Comparison of ENCODE assay signal across 15 cellular contexts in the genomic region with DNA sequence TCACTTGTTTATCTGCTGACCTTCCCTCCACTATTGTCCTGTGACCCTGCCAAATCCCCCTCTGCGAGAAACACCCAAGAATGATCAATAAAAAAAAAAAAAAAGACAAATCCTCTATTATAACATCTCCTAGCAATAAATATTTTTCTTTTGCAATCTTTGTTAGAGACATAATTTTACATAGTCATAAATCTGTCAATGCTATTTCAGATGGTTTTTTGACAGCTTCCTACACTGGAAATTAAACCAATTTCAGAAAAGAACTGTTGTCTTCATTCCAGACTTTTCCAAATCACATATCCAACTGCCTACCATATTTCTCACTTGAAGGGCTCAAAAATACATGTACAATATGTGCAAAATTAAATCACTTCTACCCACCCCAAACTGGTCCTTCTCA. TPM values are rescaled to one million over a fixed set of nuclear protein-coding genes. Genes with fewer than 3 reads are reported as not detected.
DNase-seq lines count a peak whose midpoint lies in the region; ATAC-seq and TF ChIP-seq lines count a peak whose summit lies in the region.
"Had no signal": no experiment of that assay in that cellular context is flagged by ENCODE, and none has a peak within 500 bp of the region (broad histone marks: within the 10 kb centered on the region; RNA-seq: fewer than 3 reads in every experiment).

No MANE protein-coding gene starts in this region.

- no peak for DNase-seq in activated naive CD4-positive, alpha-beta T cell (lab: John Stamatoyannopoulos, UW)
- no peak for DNase-seq in activated B cell treated with CpG ODN at 0.5 μM for 24 hours
- DNase-seq in endodermal cell = no peak
- DNase-seq: AML-193, DMS79 treated with DMSO at 0.1 percent for 48 hours, NCI-H1105 treated with DMSO at 0.1 percent for 48 hours, NCI-H187, NCI-H2171, NCI-H510A, NCI-H82 had no signal

- peaks cover 23% of the 10 kb centered on the region for H3K36me3 ChIP-seq in endodermal cell (ENCODE audit: control insufficient read depth, insufficient read depth, low read length)

- peaks cover 25% of the 10 kb centered on the region for H3K9me3 ChIP-seq in endodermal cell (ENCODE audit: control insufficient read depth, low read length)

- no peak for TF ChIP-seq CTCF in activated B cell treated with CpG ODN at 0.5 μM for 24 hours (IDR thresholded peaks at IDR 0.05)
- TF ChIP-seq CTCF in endodermal cell (conservative IDR thresholded peaks at IDR 0.05) = no peak

- H3K9ac ChIP-seq in endodermal cell (ENCODE audit: extremely low read depth, low read length, poor library complexity, severe bottlenecking) = no peak overlapping the region

- CTCF ChIA-PET in activated B cell treated with CpG ODN at 0.5 μM for 24 hours (lab: Charles Lee) = no interaction called here

- intact Hi-C loops in activated B cell treated with CpG ODN at 0.5 μM for 24 hours (cut with micrococcal nuclease) = no loop called here

- H3K4me3 Mint-ChIP-seq in activated naive CD4-positive, alpha-beta T cell treated with anti-CD3 and anti-CD28 coated beads, Interleukin-2, amount 50 U/mL, for 24 hours = peak overlapping the region; percentile 34
- no peak overlapping the region for H3K4me3 Mint-ChIP-seq in activated B cell treated with CpG ODN at 0.5 μM for 24 hours
- no peak overlapping the region for H3K4me3 Mint-ChIP-seq in endodermal cell

- peak overlapping the region; percentile 19 for H3K4me3 ChIP-seq in endodermal cell (ENCODE audit: low read length)

- peaks cover 22% of the 10 kb centered on the region for H3K36me3 Mint-ChIP-seq in activated naive CD4-positive, alpha-beta T cell treated with anti-CD3 and anti-CD28 coated beads, Interleukin-2, amount 50 U/mL, for 24 hours
- H3K36me3 Mint-ChIP-seq in activated B cell treated with CpG ODN at 0.5 μM for 24 hours (ENCODE audit: low read depth) = peaks cover 23% of the 10 kb centered on the region
- H3K36me3 Mint-ChIP-seq in endodermal cell (ENCODE audit: low read depth) = peaks cover 40% of the 10 kb centered on the region

- H3K27ac Mint-ChIP-seq in activated naive CD4-positive, alpha-beta T cell treated with anti-CD3 and anti-CD28 coated beads, Interleukin-2, amount 50 U/mL, for 24 hours = peak overlapping the region; percentile 15
- H3K27ac Mint-ChIP-seq in activated B cell treated with CpG ODN at 0.5 μM for 24 hours (peak overlapping the region; percentile 16), endodermal cell (no peak overlapping the region)

- H3K27ac ChIP-seq in endodermal cell (ENCODE audit: low read depth, low read length) = no peak overlapping the region

- WGBS in endodermal cell (ENCODE audit: insufficient coverage in 1 of 2, insufficient read length in 1 of 2), 2 experiments = no CpG with 5 or more reads among the region's 1 CpG

- H3K27me3 Mint-ChIP-seq in activated naive CD4-positive, alpha-beta T cell treated with anti-CD3 and anti-CD28 coated beads, Interleukin-2, amount 50 U/mL, for 24 hours = no peaks in the 10 kb centered on the region
- H3K27me3 Mint-ChIP-seq in activated B cell treated with CpG ODN at 0.5 μM for 24 hours (no peaks in the 10 kb centered on the region), endodermal cell (ENCODE audit: insufficient read depth) (no peaks in the 10 kb centered on the region)

- H3K4me1 Mint-ChIP-seq in activated naive CD4-positive, alpha-beta T cell treated with anti-CD3 and anti-CD28 coated beads, Interleukin-2, amount 50 U/mL, for 24 hours = peaks cover 36% of the 10 kb centered on the region
- H3K4me1 Mint-ChIP-seq in activated B cell treated with CpG ODN at 0.5 μM for 24 hours = peaks cover 12% of the 10 kb centered on the region
- peaks cover 15% of the 10 kb centered on the region for H3K4me1 Mint-ChIP-seq in endodermal cell

- H3K27me3 ChIP-seq in endodermal cell (ENCODE audit: control insufficient read depth, insufficient read depth, low read length, poor library complexity, severe bottlenecking) = no peaks in the 10 kb centered on the region

- POLR2A ChIA-PET in activated B cell treated with CpG ODN at 0.5 μM for 24 hours (lab: Charles Lee) = interaction anchor here (0.6 kb wide), 1 partner anchor 13 kb away, joined by 4 read pairs; no protein-coding TSS in a partner anchor

- H3K9me3 Mint-ChIP-seq in activated naive CD4-positive, alpha-beta T cell treated with anti-CD3 and anti-CD28 coated beads, Interleukin-2, amount 50 U/mL, for 24 hours = no peaks in the 10 kb centered on the region
- no peaks in the 10 kb centered on the region for H3K9me3 Mint-ChIP-seq in activated B cell treated with CpG ODN at 0.5 μM for 24 hours
- peaks cover 25% of the 10 kb centered on the region for H3K9me3 Mint-ChIP-seq in endodermal cell

- no peaks in the 10 kb centered on the region for H3K4me1 ChIP-seq in endodermal cell (ENCODE audit: control insufficient read depth, insufficient read depth, low read length)

- ATAC-seq in activated B cell treated with CpG ODN at 0.5 μM for 24 hours (ENCODE audit: low read depth) = no peak
- ATAC-seq in esophagus mucosa = no peak
- ATAC-seq in HG02763 (IDR thresholded peaks at IDR 0.05; ENCODE audit: unreplicated experiment) = no peak
- ATAC-seq in HG03342 (IDR thresholded peaks at IDR 0.05; ENCODE audit: unreplicated experiment) = no peak
- ATAC-seq: HCT116 had no signal

RNA-seq across cellular contexts. Expression of a gene that starts 3.7 kb away (rescaled TPM):
- total RNA-seq in activated B cell treated with CpG ODN at 0.5 μM for 24 hours = 49.4 and 57.2 TPM in 2 replicates
- total RNA-seq in endodermal cell = 10 to 100 TPM; 51.5 to 59.6 TPM
- polyA plus RNA-seq in endodermal cell (2013, experiment 1 of 2) = 35.2 TPM
- 29.9 TPM for polyA plus RNA-seq in endodermal cell (2013, experiment 2 of 2)
- total RNA-seq in esophagus mucosa = 20.8 TPM
